In genomic region chr9:137234055-137234697, GRCh38 we compare ENCODE assay signal across 1 cellular context.
TF ChIP-seq lines count a peak whose summit lies in the region.

No MANE protein-coding gene starts in this region.

TF ChIP-seq in K562, 482 proteins besides CTCF, POLR2A, EP300 and RAD21 (continued from another document):
- no peak for TF ChIP-seq ELK3 (CRISPR knock-in tag; IDR thresholded peaks at IDR 0.05)
- no peak for TF ChIP-seq NFE2L1 (tag; IDR thresholded peaks at IDR 0.05; ENCODE audit: borderline replicate concordance, low read depth)
- TF ChIP-seq THRA (IDR thresholded peaks at IDR 0.05): no peak
- no peak for TF ChIP-seq NCOA1 (IDR thresholded peaks at IDR 0.05; ENCODE audit: low read depth)
- TF ChIP-seq RBM22 (IDR thresholded peaks at IDR 0.05; ENCODE audit: low read depth, low read length, poor library complexity, severe bottlenecking): peak; percentile 35
- no peak for TF ChIP-seq RBM17 (IDR thresholded peaks at IDR 0.05; ENCODE audit: borderline replicate concordance, low read depth, low read length)
- TF ChIP-seq HLTF (IDR thresholded peaks at IDR 0.05): no peak
